Comparison of ENCODE assay signal across 15 cellular contexts in the genomic region with DNA sequence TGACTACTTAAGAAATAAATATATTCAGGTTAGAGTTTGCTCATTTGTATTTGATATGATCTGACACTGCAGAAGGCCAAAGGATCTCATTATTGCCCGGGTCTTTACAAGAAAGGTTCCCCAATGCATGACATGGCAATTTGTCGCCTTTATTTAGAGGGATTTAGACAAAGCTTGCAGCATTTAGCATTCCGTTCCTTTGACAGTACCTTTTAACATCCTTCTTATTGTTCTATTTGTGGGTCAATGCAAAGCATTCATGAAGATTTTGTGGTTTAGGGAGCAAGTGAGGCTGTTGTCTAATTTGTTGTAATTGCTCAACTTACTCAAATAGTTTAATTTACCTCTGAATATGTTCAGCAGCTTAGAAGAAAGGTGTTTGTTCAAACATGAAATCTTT.
"Had no signal": no experiment of that assay in that cellular context is flagged by ENCODE, and none has a peak within 500 bp of the region (broad histone marks: within the 10 kb centered on the region; RNA-seq: fewer than 3 reads in every experiment).

No MANE protein-coding gene starts in this region.

- FAIRE-seq: pancreas had no signal

- H3K36me3 ChIP-seq: ascending aorta, esophagus muscularis mucosa, pancreas, thyroid gland, vagina, WERI-Rb-1 had no signal

- H3K9me3 ChIP-seq: ascending aorta, esophagus muscularis mucosa, pancreas, thyroid gland had no signal

- H3K4me3 ChIP-seq: ascending aorta, esophagus muscularis mucosa, pancreas, thyroid gland, vagina had no signal

- DNase-seq: activated CD4-positive, alpha-beta T cell treated with anti-CD3 and anti-CD28 coated beads for 4 hours; activated CD8-positive, alpha-beta memory T cell treated with anti-CD3 and anti-CD28 coated beads, Interleukin-2, amount 50 U/mL, for 48 hours; activated CD8-positive, alpha-beta T cell treated with anti-CD3 and anti-CD28 coated beads, Interleukin-2, amount 10 ng/mL, durations not matched to agents 7 days and 5 days; activated naive CD8-positive, alpha-beta T cell treated with anti-CD3 and anti-CD28 coated beads, Interleukin-2, amount 10 ng/mL, durations not matched to agents 7 days and 5 days; dermis blood vessel endothelial cell; glutamatergic neuron; pancreas; T-cell; thyroid gland; WERI-Rb-1 had no signal

- H3K4me1 ChIP-seq: ascending aorta, esophagus muscularis mucosa, pancreas, thyroid gland, vagina had no signal

- ATAC-seq: activated CD8-positive, alpha-beta T cell treated with anti-CD3 and anti-CD28 coated beads, Interleukin-2, amount 10 ng/mL, durations not matched to agents 7 days and 5 days; left lobe of liver; pancreas; stimulated activated effector memory CD8-positive, alpha-beta T cell treated with anti-CD3 and anti-CD28 coated beads, Interleukin-12 subunit alpha, Interleukin-12 subunit beta, amount 100 ng/mL, for 72 hours; T-cell had no signal

- H3K27me3 ChIP-seq: ascending aorta, esophagus muscularis mucosa, pancreas, thyroid gland, vagina had no signal

- H3K27ac ChIP-seq: ascending aorta, esophagus muscularis mucosa, pancreas, thyroid gland, vagina, WERI-Rb-1 had no signal
